In genomic region chr1:71737768-71738167, GRCh38 we compare ENCODE assay signal across 25 cellular contexts.
"Had no signal": no experiment of that assay in that cellular context is flagged by ENCODE, and none has a peak within 500 bp of the region (broad histone marks: within the 10 kb centered on the region; RNA-seq: fewer than 3 reads in every experiment).

No MANE protein-coding gene starts in this region.

- H3K4me1 ChIP-seq: adrenal gland, ascending aorta, colonic mucosa, prostate gland, transverse colon had no signal

- H3K9me3 Mint-ChIP-seq: activated B cell treated with CpG ODN at 0.5 μM for 24 hours had no signal

- H3K27ac ChIP-seq: adrenal gland, ascending aorta, brain microvascular endothelial cell, colonic mucosa, epithelial cell of prostate, prostate gland, transverse colon had no signal

- H3K9me3 ChIP-seq: adrenal gland, ascending aorta, colonic mucosa, prostate gland, transverse colon had no signal

- H3K4me1 Mint-ChIP-seq: activated B cell treated with CpG ODN at 0.5 μM for 24 hours; activated CD4-positive, alpha-beta T cell treated with anti-CD3 and anti-CD28 coated beads for 36 hours; activated T-helper 17 cell treated with anti-CD3 and anti-CD28 coated beads, Interleukin-2, amount 50 U/mL, for 72 hours; natural killer cell; stimulated activated naive B cell treated with anti-CD40 and anti-IgM and Interleukin-4, amounts not matched to agents 10 μg/mL and 1 μg/mL and 100 μg/mL, for 72 hours had no signal

- ATAC-seq: activated CD4-positive, alpha-beta T cell treated with anti-CD3 and anti-CD28 coated beads for 36 hours; activated T-helper 17 cell treated with anti-CD3 and anti-CD28 coated beads, Interleukin-2, amount 50 U/mL, for 72 hours; left cardiac atrium; natural killer cell; stimulated activated naive B cell treated with anti-CD40 and anti-IgM and Interleukin-4, amounts not matched to agents 10 μg/mL and 1 μg/mL and 100 μg/mL, for 72 hours had no signal

- FAIRE-seq: urothelium cell line had no signal

- H3K36me3 ChIP-seq: adrenal gland, ascending aorta, brain microvascular endothelial cell, colonic mucosa, prostate gland, transverse colon had no signal

- H3K36me3 Mint-ChIP-seq: activated naive CD8-positive, alpha-beta T cell; natural killer cell; stimulated activated naive B cell treated with anti-CD40 and anti-IgM and Interleukin-4, amounts not matched to agents 10 μg/mL and 1 μg/mL and 100 μg/mL, for 72 hours had no signal

- DNase-seq: activated B cell treated with CpG ODN at 0.5 μM for 24 hours; activated CD4-positive, alpha-beta T cell treated with anti-CD3 and anti-CD28 coated beads for 36 hours; activated CD4-positive, alpha-beta T cell treated with anti-CD3 and anti-CD28 coated beads, Interleukin-2, amount 50 U/mL, for 4 hours; activated CD8-positive, alpha-beta memory T cell treated with anti-CD3 and anti-CD28 coated beads for 24 hours; activated CD8-positive, alpha-beta memory T cell treated with anti-CD3 and anti-CD28 coated beads, Interleukin-2, amount 50 U/mL, for 4 hours; activated T-cell treated with anti-CD3 and anti-CD28 coated beads, Interleukin-2, amount 50 U/mL, for 24 hours; adrenal gland; brain microvascular endothelial cell; colonic mucosa; islet precursor cell; left cardiac atrium; midbrain; natural killer cell; stimulated activated CD4-positive, alpha-beta T cell treated with anti-CD3 and anti-CD28 coated beads, Interleukin-2, amount 100 ng/mL, for 48 hours; stimulated activated CD8-positive, alpha-beta memory T cell treated with anti-CD3 and anti-CD28 coated beads, Interleukin-4, amount 100 ng/mL, for 48 hours; stimulated activated naive B cell treated with anti-CD40 and anti-IgM and Interleukin-4, amounts not matched to agents 10 μg/mL and 1 μg/mL and 100 μg/mL, for 72 hours; T1000; transverse colon had no signal

- H3K27ac Mint-ChIP-seq: activated B cell treated with CpG ODN at 0.5 μM for 24 hours; activated CD4-positive, alpha-beta T cell treated with anti-CD3 and anti-CD28 coated beads for 36 hours; activated naive CD8-positive, alpha-beta T cell; activated T-cell treated with anti-CD3 and anti-CD28 coated beads, Interleukin-2, amount 50 U/mL, for 24 hours; activated T-helper 17 cell treated with anti-CD3 and anti-CD28 coated beads, Interleukin-2, amount 50 U/mL, for 72 hours; natural killer cell; stimulated activated naive B cell treated with anti-CD40 and anti-IgM and Interleukin-4, amounts not matched to agents 10 μg/mL and 1 μg/mL and 100 μg/mL, for 72 hours had no signal

- H3K4me3 Mint-ChIP-seq: activated B cell treated with CpG ODN at 0.5 μM for 24 hours; activated CD4-positive, alpha-beta T cell treated with anti-CD3 and anti-CD28 coated beads for 36 hours; activated naive CD8-positive, alpha-beta T cell; activated T-cell treated with anti-CD3 and anti-CD28 coated beads, Interleukin-2, amount 50 U/mL, for 24 hours; activated T-helper 17 cell treated with anti-CD3 and anti-CD28 coated beads, Interleukin-2, amount 50 U/mL, for 72 hours; natural killer cell; stimulated activated naive B cell treated with anti-CD40 and anti-IgM and Interleukin-4, amounts not matched to agents 10 μg/mL and 1 μg/mL and 100 μg/mL, for 72 hours had no signal

- H3K27me3 ChIP-seq: adrenal gland, ascending aorta, brain microvascular endothelial cell, colonic mucosa, dorsolateral prefrontal cortex, transverse colon had no signal

- H3K4me3 ChIP-seq: adrenal gland, ascending aorta, colonic mucosa, dorsolateral prefrontal cortex, prostate gland, transverse colon had no signal

- H3K27me3 Mint-ChIP-seq: activated B cell treated with CpG ODN at 0.5 μM for 24 hours; activated CD4-positive, alpha-beta T cell treated with anti-CD3 and anti-CD28 coated beads for 36 hours; activated naive CD8-positive, alpha-beta T cell; activated T-cell treated with anti-CD3 and anti-CD28 coated beads, Interleukin-2, amount 50 U/mL, for 24 hours; activated T-helper 17 cell treated with anti-CD3 and anti-CD28 coated beads, Interleukin-2, amount 50 U/mL, for 72 hours; stimulated activated naive B cell treated with anti-CD40 and anti-IgM and Interleukin-4, amounts not matched to agents 10 μg/mL and 1 μg/mL and 100 μg/mL, for 72 hours had no signal
